In genomic region chr2:241739651-241740050, GRCh38 we compare ENCODE assay signal across 10 cellular contexts. TPM values are rescaled to one million over a fixed set of nuclear protein-coding genes. Genes with fewer than 3 reads are reported as not detected.
DNase-seq lines count a peak whose midpoint lies in the region; ATAC-seq and TF ChIP-seq lines count a peak whose summit lies in the region.
"Had no signal": no experiment of that assay in that cellular context is flagged by ENCODE, and none has a peak within 500 bp of the region (broad histone marks: within the 10 kb centered on the region; RNA-seq: fewer than 3 reads in every experiment).

No MANE protein-coding gene starts in this region.

- CTCF ChIA-PET in RWPE1 (lab: Yijun Ruan, JAX) = no interaction called here

- H3K4me3 ChIP-seq in CD4-positive, CD25-positive, alpha-beta regulatory T cell (ENCODE audit: low read depth, low read length) = no peak overlapping the region
- H3K4me3 ChIP-seq in osteoblast (ENCODE audit: insufficient read depth, low read length) = no peak overlapping the region

- no peak overlapping the region for H3K4me2 ChIP-seq in osteoblast (ENCODE audit: insufficient read depth, low read length)

- no peaks in the 10 kb centered on the region for H3K27me3 Mint-ChIP-seq in CD4-positive, CD25-positive, alpha-beta regulatory T cell
- H3K27me3 Mint-ChIP-seq in activated naive CD4-positive, alpha-beta T cell treated with anti-CD3 and anti-CD28 coated beads, Interleukin-2, amount 50 U/mL, for 24 hours = no peaks in the 10 kb centered on the region

- ATAC-seq in CD4-positive, CD25-positive, alpha-beta regulatory T cell (ENCODE audit: low read depth in 2 of 2) = no peak
- no peak for ATAC-seq in HG03521 (IDR thresholded peaks at IDR 0.05; ENCODE audit: unreplicated experiment)

- H3K4me1 ChIP-seq in CD4-positive, CD25-positive, alpha-beta regulatory T cell (ENCODE audit: control insufficient read depth, insufficient read depth, low read length, poor library complexity, severe bottlenecking) = peaks cover 27% of the 10 kb centered on the region
- peaks cover 19% of the 10 kb centered on the region for H3K4me1 ChIP-seq in osteoblast (ENCODE audit: insufficient read depth, low read length)

- DNase-seq in CD4-positive, CD25-positive, alpha-beta regulatory T cell = no peak
- DNase-seq in RWPE1 (ENCODE audit: low spot score) = no peak
- DNase-seq in osteoblast (ENCODE audit: insufficient read length, low spot score, missing footprints) = peak; percentile 97
- DNase-seq in SKM-1 treated with dmso at 0.1 percent for 144 hours (lab: John Stamatoyannopoulos, UW; ENCODE audit: unreplicated experiment) = no peak
- no peak for DNase-seq in SKM-1 (lab: John Stamatoyannopoulos, UW; ENCODE audit: unreplicated experiment)
- DNase-seq in mesenteric fat pad (ENCODE audit: low spot score) = no peak
- DNase-seq: NCI-H2227 treated with DMSO at 0.1 percent for 48 hours had no signal

- peaks cover 4% of the 10 kb centered on the region for H3K36me3 Mint-ChIP-seq in CD4-positive, CD25-positive, alpha-beta regulatory T cell
- no peaks in the 10 kb centered on the region for H3K36me3 Mint-ChIP-seq in activated naive CD4-positive, alpha-beta T cell treated with anti-CD3 and anti-CD28 coated beads, Interleukin-2, amount 50 U/mL, for 24 hours

- H3K27ac ChIP-seq in CD4-positive, CD25-positive, alpha-beta regulatory T cell (ENCODE audit: insufficient read depth, low read length, poor library complexity, severe bottlenecking) = no peak overlapping the region
- H3K27ac ChIP-seq in RWPE1 (peak overlapping the region; percentile 96; the same call in 1 of the 2 replicates), osteoblast (ENCODE audit: low read depth, low read length) (peak overlapping the region; percentile 57)

- no peaks in the 10 kb centered on the region for H3K27me3 ChIP-seq in CD4-positive, CD25-positive, alpha-beta regulatory T cell (ENCODE audit: control insufficient read depth, insufficient read depth, low read length)
- no peaks in the 10 kb centered on the region for H3K27me3 ChIP-seq in osteoblast (ENCODE audit: insufficient read depth, low read length)

- peak overlapping the region in 3 of 4 donors; percentile 4 to 57 (median 52) for H3K4me3 Mint-ChIP-seq in CD4-positive, CD25-positive, alpha-beta regulatory T cell
- peak overlapping the region; percentile 52 for H3K4me3 Mint-ChIP-seq in activated naive CD4-positive, alpha-beta T cell treated with anti-CD3 and anti-CD28 coated beads, Interleukin-2, amount 50 U/mL, for 24 hours

- POLR2A ChIA-PET in RWPE1 (lab: Yijun Ruan, JAX; ENCODE audit: low non-redundant PET) = no interaction called here

- peaks cover 0 to 40% (median 22%) of the 10 kb centered on the region in 4 donors for H3K4me1 Mint-ChIP-seq in CD4-positive, CD25-positive, alpha-beta regulatory T cell
- peaks cover 39% of the 10 kb centered on the region for H3K4me1 Mint-ChIP-seq in activated naive CD4-positive, alpha-beta T cell treated with anti-CD3 and anti-CD28 coated beads, Interleukin-2, amount 50 U/mL, for 24 hours

- peaks cover 9% of the 10 kb centered on the region for H3K36me3 ChIP-seq in CD4-positive, CD25-positive, alpha-beta regulatory T cell (ENCODE audit: control insufficient read depth, insufficient read depth, low read length)
- peaks cover 14% of the 10 kb centered on the region for H3K36me3 ChIP-seq in osteoblast (ENCODE audit: insufficient read depth, low read length)

- no peaks in the 10 kb centered on the region for H3K9me3 Mint-ChIP-seq in CD4-positive, CD25-positive, alpha-beta regulatory T cell
- no peaks in the 10 kb centered on the region for H3K9me3 Mint-ChIP-seq in activated naive CD4-positive, alpha-beta T cell treated with anti-CD3 and anti-CD28 coated beads, Interleukin-2, amount 50 U/mL, for 24 hours

- no peak overlapping the region for H2AFZ ChIP-seq in osteoblast (ENCODE audit: low read length)

- peak overlapping the region in 2 of 3 donors; percentile 10 to 51 for H3K27ac Mint-ChIP-seq in CD4-positive, CD25-positive, alpha-beta regulatory T cell
- H3K27ac Mint-ChIP-seq in activated naive CD4-positive, alpha-beta T cell treated with anti-CD3 and anti-CD28 coated beads, Interleukin-2, amount 50 U/mL, for 24 hours = peak overlapping the region; percentile 38

- TF ChIP-seq CTCF in RWPE1 (conservative IDR thresholded peaks at IDR 0.05; ENCODE audit: low read depth) = no peak
- TF ChIP-seq CTCF in osteoblast (IDR thresholded peaks at IDR 0.05; ENCODE audit: extremely low read depth, low read depth, low read length) = no peak

- peaks cover 39% of the 10 kb centered on the region for H3K79me2 ChIP-seq in osteoblast (ENCODE audit: insufficient read depth, low read length)

- no peaks in the 10 kb centered on the region for H3K9me3 ChIP-seq in CD4-positive, CD25-positive, alpha-beta regulatory T cell (ENCODE audit: control insufficient read depth in 2 of 2, low read length in 2 of 2)
- H3K9me3 ChIP-seq in osteoblast (ENCODE audit: low read depth, low read length) = no peaks in the 10 kb centered on the region

- H4K20me1 ChIP-seq in osteoblast (ENCODE audit: insufficient read depth, low read length) = peaks cover 57% of the 10 kb centered on the region

RNA-seq across cellular contexts. Expression of gene D2HGDH, which starts 5.2 kb away (rescaled TPM):
- 38.4 TPM for total RNA-seq in CD4-positive, CD25-positive, alpha-beta regulatory T cell
- polyA plus RNA-seq in CD4-positive, CD25-positive, alpha-beta regulatory T cell = 1 to 10 TPM in 3 of 4 donors, under 1 TPM in 1; 0.73 to 3.7 (median 3.0) TPM
- total RNA-seq in osteoblast (14.1 and 15.6 TPM in 2 replicates), mesenteric fat pad (27.0 TPM)

RNA-seq across cellular contexts. Expression of gene GAL3ST2, which starts 37.0 kb away (rescaled TPM):
- 1.1 TPM for total RNA-seq in CD4-positive, CD25-positive, alpha-beta regulatory T cell
- polyA plus RNA-seq in CD4-positive, CD25-positive, alpha-beta regulatory T cell = not detected
- total RNA-seq in osteoblast (0.29 and 0.36 TPM in 2 replicates), mesenteric fat pad (not detected)
- total RNA-seq: endothelial cell of umbilical vein had no signal
- polyA plus RNA-seq: endothelial cell of umbilical vein had no signal

RNA-seq across cellular contexts. Expression of gene ING5, which starts 37.8 kb away (rescaled TPM):
- 64.8 TPM for total RNA-seq in CD4-positive, CD25-positive, alpha-beta regulatory T cell
- 10 to 100 TPM; 16.7 to 27.3 (median 19.1) TPM for polyA plus RNA-seq in CD4-positive, CD25-positive, alpha-beta regulatory T cell
- total RNA-seq in osteoblast = 16.6 and 18.6 TPM in 2 replicates
- total RNA-seq in mesenteric fat pad = 29.1 TPM

RNA-seq across cellular contexts. Expression of gene DTYMK, which starts 53.0 kb away (rescaled TPM):
- 13.1 TPM for total RNA-seq in CD4-positive, CD25-positive, alpha-beta regulatory T cell
- 10 to 100 TPM; 32.2 to 45.6 (median 39.9) TPM for polyA plus RNA-seq in CD4-positive, CD25-positive, alpha-beta regulatory T cell
- total RNA-seq in osteoblast (12.7 and 14.1 TPM in 2 replicates), mesenteric fat pad (22.1 TPM)
